ENCODE assay signal across 25 cellular contexts in genomic region chr3:35483131-35483530, GRCh38.
"Had no signal": no experiment of that assay in that cellular context is flagged by ENCODE, and none has a peak within 500 bp of the region (broad histone marks: within the 10 kb centered on the region; RNA-seq: fewer than 3 reads in every experiment).

No MANE protein-coding gene starts in this region.

- H3K9me3 ChIP-seq: esophagus squamous epithelium, gastrocnemius medialis, lower lobe of right lung, mucosa of descending colon had no signal

- H3K4me3 Mint-ChIP-seq: mesothelial cell of epicardium; naive B cell; naive thymus-derived CD8-positive, alpha-beta T cell had no signal

- ATAC-seq: esophagus mucosa; gastrocnemius medialis; heart right ventricle; left cardiac atrium; left lung; left ventricle myocardium superior; lower lobe of right lung; mucosa of descending colon; naive thymus-derived CD8-positive, alpha-beta T cell had no signal

- H3K27ac ChIP-seq: coronary artery, dorsolateral prefrontal cortex, epithelial cell of prostate, esophagus squamous epithelium, gastrocnemius medialis, heart right ventricle, left lung, lower lobe of right lung had no signal

- DNase-seq: dermis blood vessel endothelial cell; dorsolateral prefrontal cortex; effector CD4-positive, alpha-beta T cell; effector memory CD4-positive, alpha-beta T cell; erythroblast; esophagus squamous epithelium; foreskin fibroblast; foreskin melanocyte; gastrocnemius medialis; glutamatergic neuron; head of caudate nucleus; heart right ventricle; hippocampal formation; left cardiac atrium; left ventricle myocardium superior; lower lobe of right lung; mesenchymal stem cell; mucosa of descending colon; naive B cell; naive thymus-derived CD8-positive, alpha-beta T cell had no signal

- H3K36me3 Mint-ChIP-seq: mesothelial cell of epicardium, naive B cell had no signal

- H3K36me3 ChIP-seq: esophagus squamous epithelium, gastrocnemius medialis, heart right ventricle, left lung, lower lobe of right lung had no signal

- H3K27me3 ChIP-seq: dorsolateral prefrontal cortex, esophagus squamous epithelium, gastrocnemius medialis, heart right ventricle, left lung had no signal

- H3K4me1 ChIP-seq: esophagus squamous epithelium, gastrocnemius medialis, left lung, lower lobe of right lung had no signal

- H3K27ac Mint-ChIP-seq: mesothelial cell of epicardium; naive B cell; naive thymus-derived CD8-positive, alpha-beta T cell had no signal

- H3K4me3 ChIP-seq: coronary artery, dorsolateral prefrontal cortex, esophagus squamous epithelium, gastrocnemius medialis, heart right ventricle, left lung, lower lobe of right lung, mucosa of descending colon had no signal
